1 cellular context compared by ENCODE assay signal in the genomic region with DNA sequence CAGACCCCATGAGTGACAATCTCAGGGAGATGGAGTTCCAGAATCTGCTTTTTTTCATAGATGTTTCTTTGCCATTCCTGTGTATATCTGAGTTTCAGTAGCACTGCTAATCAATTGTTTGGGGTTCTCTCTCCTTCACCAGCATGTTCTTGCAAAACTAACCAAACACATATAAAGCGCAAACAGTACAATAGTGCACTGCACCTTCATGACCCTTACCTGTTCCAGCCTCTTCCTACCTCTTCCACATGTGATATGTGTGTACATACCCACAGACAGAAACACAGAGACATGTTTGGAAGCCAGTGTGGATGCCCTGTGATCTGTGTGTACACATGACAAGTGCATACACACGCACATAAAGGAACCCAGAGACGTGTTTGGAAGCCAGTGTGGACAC.
TF ChIP-seq lines count a peak whose summit lies in the region.

No MANE protein-coding gene starts in this region.

TF ChIP-seq in K562, 482 proteins besides CTCF, POLR2A, EP300 and RAD21:
- TF ChIP-seq ZBTB33 (CRISPR knock-in tag; IDR thresholded peaks at IDR 0.05) = no peak
- peak; percentile 22 for TF ChIP-seq WHSC1 (IDR thresholded peaks at IDR 0.05; ENCODE audit: low read length)
